Comparison of ENCODE assay signal across 8 cellular contexts in genomic region chr3:112390783-112391641, GRCh38. TPM values are rescaled to one million over a fixed set of nuclear protein-coding genes. Genes with fewer than 3 reads are reported as not detected.
DNase-seq lines count a peak whose midpoint lies in the region; ATAC-seq and TF ChIP-seq lines count a peak whose summit lies in the region.

No MANE protein-coding gene starts in this region.

- TF ChIP-seq CTCF in colonic mucosa (IDR thresholded peaks at IDR 0.05) (no peak), lower lobe of right lung (IDR thresholded peaks at IDR 0.05) (no peak), thyroid gland (IDR thresholded peaks at IDR 0.05) (no peak)

- no peak overlapping the region for H3K9ac ChIP-seq in colonic mucosa (ENCODE audit: low read depth in 2 of 2, low read length in 2 of 2)

- H3K36me3 ChIP-seq in colonic mucosa: no peaks in the 10 kb centered on the region
- no peaks in the 10 kb centered on the region for H3K36me3 ChIP-seq in lower lobe of right lung
- no peaks in the 10 kb centered on the region for H3K36me3 ChIP-seq in thyroid gland

- H3K4me1 ChIP-seq in colonic mucosa (no peaks in the 10 kb centered on the region), lower lobe of right lung (peaks cover 37% of the 10 kb centered on the region), thyroid gland (peaks cover 7 to 14% of the 10 kb centered on the region in 2 donors)

- no peaks in the 10 kb centered on the region for H3K9me3 ChIP-seq in colonic mucosa
- H3K9me3 ChIP-seq in lower lobe of right lung: no peaks in the 10 kb centered on the region
- no peaks in the 10 kb centered on the region for H3K9me3 ChIP-seq in thyroid gland

- H3K27ac ChIP-seq in colonic mucosa: peak overlapping the region; percentile 40
- peak overlapping the region; percentile 66 for H3K27ac ChIP-seq in lower lobe of right lung
- H3K27ac ChIP-seq in thyroid gland: peak overlapping the region in 2 of 3 donors; percentile 46 to 68

- DNase-seq in LoVo (ENCODE audit: low spot score) (peak; percentile 56), colonic mucosa (no peak), lower lobe of right lung (no peak), thyroid gland (no peak), GOT3 (lab: John Stamatoyannopoulos, UW) (no peak)

- ATAC-seq in GM18502 (IDR thresholded peaks at IDR 0.05; ENCODE audit: poor library complexity, unreplicated experiment) (peak; percentile 59), lower lobe of right lung (peak; percentile 72 to 87), GM21723 (IDR thresholded peaks at IDR 0.05; ENCODE audit: unreplicated experiment) (no peak), GM19463 (IDR thresholded peaks at IDR 0.05; ENCODE audit: unreplicated experiment) (no peak)

- intact Hi-C loops in colonic mucosa (cut with DNase I): no loop called here
- intact Hi-C loops in lower lobe of right lung (cut with DNase I): no loop called here
- intact Hi-C loops in thyroid gland (cut with DNase I): no loop called here

- WGBS in thyroid gland, 2 donors: 25 to 29% methylated on average over 4 of the region's 4 CpGs

- H3K4me3 ChIP-seq in colonic mucosa (no peak overlapping the region), lower lobe of right lung (no peak overlapping the region), thyroid gland (replicated peaks in 1 of 3) (no peak overlapping the region)

- no peaks in the 10 kb centered on the region for H3K27me3 ChIP-seq in colonic mucosa
- H3K27me3 ChIP-seq in lower lobe of right lung (ENCODE audit: low read depth): no peaks in the 10 kb centered on the region
- H3K27me3 ChIP-seq in thyroid gland: no peaks in the 10 kb centered on the region

- no peak for TF ChIP-seq POLR2A in thyroid gland (IDR thresholded peaks at IDR 0.05)

RNA-seq across cellular contexts. Expression of gene CD200, which starts 58.1 kb away (rescaled TPM):
- 1 to 10 TPM; 7.1 to 7.6 TPM for total RNA-seq in colonic mucosa
- total RNA-seq in lower lobe of right lung: 4.4 TPM
- total RNA-seq in thyroid gland: 10 to 100 TPM; 13.2 to 18.7 (median 15.8) TPM

Comparison
In these comparisons a context has a peak if more than half of its experiments do, and no peak if none do; other contexts are left out.
1. ATAC-seq: peak in GM18502 (single experiment) and lower lobe of right lung (2 of 2); none in GM21723 (single experiment) and GM19463 (single experiment).
2. Peak in every context shown above with its lines, with median percentiles within 50 percentile points of each other: H3K27ac ChIP-seq.